Comparison of ENCODE assay signal across 10 cellular contexts in genomic region chr17:65049085-65049756, GRCh38. TPM values are rescaled to one million over a fixed set of nuclear protein-coding genes. Genes with fewer than 3 reads are reported as not detected.
DNase-seq lines count a peak whose midpoint lies in the region; ATAC-seq lines count a peak whose summit lies in the region.
"Had no signal": no experiment of that assay in that cellular context is flagged by ENCODE, and none has a peak within 500 bp of the region (broad histone marks: within the 10 kb centered on the region; RNA-seq: fewer than 3 reads in every experiment).

No MANE protein-coding gene starts in this region.

- H2BK120ac ChIP-seq in trophoblast cell (ENCODE audit: insufficient read depth, low read length, poor library complexity), result no peak overlapping the region

- peaks cover 74% of the 10 kb centered on the region for H3K4me1 Mint-ChIP-seq in activated naive CD4-positive, alpha-beta T cell treated with anti-CD3 and anti-CD28 coated beads, Interleukin-2, amount 10 ng/mL, durations not matched to agents 7 days and 5 days

- H3K27ac Mint-ChIP-seq in activated naive CD4-positive, alpha-beta T cell treated with anti-CD3 and anti-CD28 coated beads, Interleukin-2, amount 10 ng/mL, durations not matched to agents 7 days and 5 days, result peak overlapping the region; percentile 6

- no peak for DNase-seq in activated naive CD4-positive, alpha-beta T cell treated with anti-CD3 and anti-CD28 coated beads, Interleukin-2, amount 10 ng/mL, durations not matched to agents 7 days and 5 days
- DNase-seq in trophoblast cell (no peak), SW 1271 (lab: John Stamatoyannopoulos, UW) (no peak), KG1 (lab: John Stamatoyannopoulos, UW) (no peak), HT-29 (ENCODE audit: low spot score) (no peak)
- DNase-seq in activated CD4-positive, alpha-beta T cell treated with anti-CD3 and anti-CD28 coated beads, Interleukin-2, amount 50 U/mL, for 1 hour, result no peak
- DNase-seq: DMS153, nucleus accumbens had no signal

- peaks cover 17 to 39% of the 10 kb centered on the region in 2 experiments for H3K36me3 ChIP-seq in trophoblast cell (ENCODE audit: control insufficient read depth in 1 of 2, insufficient read depth in 2 of 2, low read length in 2 of 2)

- H3K4me3 Mint-ChIP-seq in activated naive CD4-positive, alpha-beta T cell treated with anti-CD3 and anti-CD28 coated beads, Interleukin-2, amount 10 ng/mL, durations not matched to agents 7 days and 5 days, result no peak overlapping the region

- no peak overlapping the region for H4K12ac ChIP-seq in trophoblast cell (ENCODE audit: low read depth, low read length)

- ATAC-seq in GM18502 (IDR thresholded peaks at IDR 0.05; ENCODE audit: poor library complexity, unreplicated experiment) (peak; percentile 56), HG02798 (IDR thresholded peaks at IDR 0.05; ENCODE audit: poor library complexity, unreplicated experiment) (peak; percentile 57)

- H3K9ac ChIP-seq in trophoblast cell (ENCODE audit: low read length), result no peak overlapping the region

- H3K14ac ChIP-seq in trophoblast cell (ENCODE audit: low read length), result no peak overlapping the region

- H3K18ac ChIP-seq in trophoblast cell (ENCODE audit: low read length), result no peak overlapping the region

- CTCF ChIA-PET in activated naive CD4-positive, alpha-beta T cell treated with anti-CD3 and anti-CD28 coated beads, Interleukin-2, amount 10 ng/mL, durations not matched to agents 7 days and 5 days (lab: Charles Lee), result interaction anchor here (1.1 kb wide), 1 partner anchor 90 kb away, joined by 3 read pairs; no protein-coding TSS in a partner anchor

- no peak overlapping the region for H4K91ac ChIP-seq in trophoblast cell (ENCODE audit: low read depth, low read length)

- H2AK5ac ChIP-seq in trophoblast cell (ENCODE audit: low read length), result no peak overlapping the region

- H3K23ac ChIP-seq in trophoblast cell (ENCODE audit: low read length), result no peak overlapping the region

- H4K8ac ChIP-seq in trophoblast cell (ENCODE audit: low read depth, low read length), result no peak overlapping the region

- no peaks in the 10 kb centered on the region for H3K4me1 ChIP-seq in trophoblast cell (ENCODE audit: control insufficient read depth in 1 of 2, insufficient read depth in 2 of 2, low read length in 2 of 2)

- H2AFZ ChIP-seq in trophoblast cell (ENCODE audit: insufficient read depth, low read length, poor library complexity), result no peak overlapping the region

- no peaks in the 10 kb centered on the region for H3K79me1 ChIP-seq in trophoblast cell (ENCODE audit: low read length)

- no CpG with 5 or more reads among the region's 5 CpGs for WGBS in trophoblast cell (ENCODE audit: extremely low coverage, insufficient coverage, insufficient read length)

- H3K4me3 ChIP-seq in trophoblast cell (ENCODE audit: low read depth, low read length), result no peak overlapping the region

- peaks cover 71% of the 10 kb centered on the region for H3K36me3 Mint-ChIP-seq in activated naive CD4-positive, alpha-beta T cell treated with anti-CD3 and anti-CD28 coated beads, Interleukin-2, amount 10 ng/mL, durations not matched to agents 7 days and 5 days

- H3K27ac ChIP-seq in trophoblast cell (ENCODE audit: low read depth, low read length), result no peak overlapping the region

- no peak overlapping the region for H2BK12ac ChIP-seq in trophoblast cell (ENCODE audit: low read length)

- no peaks in the 10 kb centered on the region for H3K27me3 Mint-ChIP-seq in activated naive CD4-positive, alpha-beta T cell treated with anti-CD3 and anti-CD28 coated beads, Interleukin-2, amount 10 ng/mL, durations not matched to agents 7 days and 5 days

- H3K4ac ChIP-seq in trophoblast cell (ENCODE audit: low read depth, low read length), result peak overlapping the region; percentile 4

- no peaks in the 10 kb centered on the region for H3K27me3 ChIP-seq in trophoblast cell (ENCODE audit: insufficient read depth, low read length)

- H2BK5ac ChIP-seq in trophoblast cell (ENCODE audit: low read depth, low read length, poor library complexity), result no peak overlapping the region

- H3K4me2 ChIP-seq in trophoblast cell (ENCODE audit: low read length), result no peak overlapping the region

- peaks cover 3% of the 10 kb centered on the region for H3K79me2 ChIP-seq in trophoblast cell (ENCODE audit: control insufficient read depth, insufficient read depth, low read length, poor library complexity)

- no peaks in the 10 kb centered on the region for H3K9me3 Mint-ChIP-seq in activated naive CD4-positive, alpha-beta T cell treated with anti-CD3 and anti-CD28 coated beads, Interleukin-2, amount 10 ng/mL, durations not matched to agents 7 days and 5 days

- H3K9me3 ChIP-seq in trophoblast cell (ENCODE audit: insufficient read depth, low read depth, low read length), result no peaks in the 10 kb centered on the region

RNA-seq across cellular contexts. Expression of gene GNA13, which starts 7.3 kb away (rescaled TPM):
- polyA plus RNA-seq in trophoblast cell (2013), result 86.8 and 89.6 TPM in 2 replicates
- total RNA-seq in HT-29 (2014; rRNA removed; shearing (Covaris generic)), result 12.0 and 12.5 TPM in 2 replicates
